ENCODE assay signal across 8 cellular contexts in genomic region chr6:167079853-167080297, GRCh38.
DNase-seq lines count a peak whose midpoint lies in the region; ATAC-seq lines count a peak whose summit lies in the region.

No MANE protein-coding gene starts in this region.

- DNase-seq in activated CD4-positive, CD25-positive, alpha-beta regulatory T cell (lab: John Stamatoyannopoulos, UW), result peak; percentile 8 to 32 (median 20)
- no peak for DNase-seq in activated CD4-positive, CD25-positive, alpha-beta regulatory T cell treated with anti-CD3 and anti-CD28 coated beads, Interleukin-2, amount 50 U/mL, for 72 hours
- DNase-seq in activated CD4-positive, alpha-beta T cell treated with anti-CD3 and anti-CD28 coated beads, Interleukin-2, amount 50 U/mL, for 4 hours, result peak; percentile 57 to 60
- DNase-seq in stimulated activated CD4-positive, alpha-beta T cell treated with anti-CD3 and anti-CD28 coated beads, Interleukin-2, amount 100 ng/mL, for 4 hours (ENCODE audit: low read depth), result peak; percentile 35
- DNase-seq in DMS79 treated with DMSO at 0.1 percent for 48 hours (lab: John Stamatoyannopoulos, UW), result no peak
- DNase-seq in NCI-H1436 treated with DMSO at 0.1 percent for 48 hours (lab: John Stamatoyannopoulos, UW), result no peak
- no peak for DNase-seq in DMS153 treated with DMSO at 0.1 percent for 48 hours (lab: John Stamatoyannopoulos, UW; ENCODE audit: unreplicated experiment)

- peak; percentile 99 for ATAC-seq in HG03135 (IDR thresholded peaks at IDR 0.05; ENCODE audit: unreplicated experiment)

Comparison
In these comparisons a context has a peak if more than half of its experiments do, and no peak if none do; other contexts are left out.
1. DNase-seq: peak in activated CD4-positive, CD25-positive, alpha-beta regulatory T cell (4 of 4), activated CD4-positive, alpha-beta T cell treated with anti-CD3 and anti-CD28 coated beads, Interleukin-2, amount 50 U/mL, for 4 hours (2 of 2) and stimulated activated CD4-positive, alpha-beta T cell treated with anti-CD3 and anti-CD28 coated beads, Interleukin-2, amount 100 ng/mL, for 4 hours (single experiment); none in activated CD4-positive, CD25-positive, alpha-beta regulatory T cell treated with anti-CD3 and anti-CD28 coated beads, Interleukin-2, amount 50 U/mL, for 72 hours (single experiment), DMS79 treated with DMSO at 0.1 percent for 48 hours (single experiment), NCI-H1436 treated with DMSO at 0.1 percent for 48 hours (single experiment) and DMS153 treated with DMSO at 0.1 percent for 48 hours (single experiment).